8 cellular contexts compared by ENCODE assay signal in genomic region chr11:20388096-20389055, GRCh38. TPM values are rescaled to one million over a fixed set of nuclear protein-coding genes. Genes with fewer than 3 reads are reported as not detected.
A peak's percentile ranks its signal among the peaks of the same experiment; 100 is the strongest.
DNase-seq lines count a peak whose midpoint lies in the region; ATAC-seq and TF ChIP-seq lines count a peak whose summit lies in the region.

No MANE protein-coding gene starts in this region.

- H3K4me3 Mint-ChIP-seq in activated CD4-positive, alpha-beta T cell treated with anti-CD3 and anti-CD28 coated beads for 36 hours, result peak overlapping the region; percentile 98
- peak overlapping the region; percentile 97 for H3K4me3 Mint-ChIP-seq in stimulated activated naive CD8-positive, alpha-beta T cell treated with anti-CD3 and anti-CD28 coated beads, Interleukin-15, Interleukin-2, amounts not matched to agents 100 ng/mL and 50 ng/mL, for 24 hours

- H3K27ac ChIP-seq in HEK293 (ENCODE audit: extremely low read depth, low read depth, low read length) (peak overlapping the region; percentile 54), adrenal gland (peak overlapping the region in 3 of 5 donors; percentile 86 to 95 (median 91))

- no peak for DNase-seq in activated CD4-positive, alpha-beta T cell treated with anti-CD3 and anti-CD28 coated beads for 36 hours
- DNase-seq in activated CD4-positive, alpha-beta T cell treated with anti-CD3 and anti-CD28 coated beads for 48 hours, result no peak
- peak; percentile 52 for DNase-seq in NB4 (ENCODE audit: low read depth)
- DNase-seq in adrenal gland, result peak in 3 of 7 donors; percentile 38 to 63 (median 63)
- peak; percentile 27 for DNase-seq in iPS-NIHi7 (ENCODE audit: extremely low spot score)
- DNase-seq in NCI-H774 (lab: John Stamatoyannopoulos, UW), result no peak

- WGBS in adrenal gland, 4 donors, result 14 to 29% (median 16%) methylated on average over 14 to 25 of the region's 25 CpGs

- H3K27me3 Mint-ChIP-seq in activated CD4-positive, alpha-beta T cell treated with anti-CD3 and anti-CD28 coated beads for 36 hours, result no peaks in the 10 kb centered on the region
- no peaks in the 10 kb centered on the region for H3K27me3 Mint-ChIP-seq in stimulated activated naive CD8-positive, alpha-beta T cell treated with anti-CD3 and anti-CD28 coated beads, Interleukin-15, Interleukin-2, amounts not matched to agents 100 ng/mL and 50 ng/mL, for 24 hours

- H3K27ac Mint-ChIP-seq in activated CD4-positive, alpha-beta T cell treated with anti-CD3 and anti-CD28 coated beads for 36 hours, result peak overlapping the region; percentile 99
- peak overlapping the region; percentile 99 for H3K27ac Mint-ChIP-seq in stimulated activated naive CD8-positive, alpha-beta T cell treated with anti-CD3 and anti-CD28 coated beads, Interleukin-15, Interleukin-2, amounts not matched to agents 100 ng/mL and 50 ng/mL, for 24 hours

- CTCF ChIA-PET in activated CD4-positive, alpha-beta T cell treated with anti-CD3 and anti-CD28 coated beads for 36 hours (lab: Charles Lee), result interaction anchor here (1.0 to 2.0 kb wide), 6 partner anchors 8 to 450 kb away, joined by 3 to 9 read pairs (median 3); no protein-coding TSS in a partner anchor
- CTCF ChIA-PET in HEK293 (lab: Yijun Ruan, JAX), result interaction anchor here (0.6 to 1.8 kb wide), 3 partner anchors 9 to 1018 kb away, joined by 3 to 8 read pairs (median 3); no protein-coding TSS in a partner anchor

- H3K36me3 Mint-ChIP-seq in activated CD4-positive, alpha-beta T cell treated with anti-CD3 and anti-CD28 coated beads for 36 hours (ENCODE audit: low read depth), result peaks cover 31% of the 10 kb centered on the region
- peaks cover 57% of the 10 kb centered on the region for H3K36me3 Mint-ChIP-seq in stimulated activated naive CD8-positive, alpha-beta T cell treated with anti-CD3 and anti-CD28 coated beads, Interleukin-15, Interleukin-2, amounts not matched to agents 100 ng/mL and 50 ng/mL, for 24 hours (ENCODE audit: low read depth)

- TF ChIP-seq POLR2A in NB4 (IDR thresholded peaks at IDR 0.05; ENCODE audit: extremely low read depth, insufficient read length) (no peak), adrenal gland (IDR thresholded peaks at IDR 0.05) (no peak)

- peaks cover 27% of the 10 kb centered on the region for H3K4me1 Mint-ChIP-seq in activated CD4-positive, alpha-beta T cell treated with anti-CD3 and anti-CD28 coated beads for 36 hours
- peaks cover 42% of the 10 kb centered on the region for H3K4me1 Mint-ChIP-seq in stimulated activated naive CD8-positive, alpha-beta T cell treated with anti-CD3 and anti-CD28 coated beads, Interleukin-15, Interleukin-2, amounts not matched to agents 100 ng/mL and 50 ng/mL, for 24 hours (ENCODE audit: low read depth)

- H3K9me3 ChIP-seq in HEK293 (ENCODE audit: control insufficient read depth, insufficient read depth, low read depth, low read length), result no peaks in the 10 kb centered on the region
- H3K9me3 ChIP-seq in adrenal gland (replicated peaks in 1 of 3), result no peaks in the 10 kb centered on the region

- H3K9me3 Mint-ChIP-seq in activated CD4-positive, alpha-beta T cell treated with anti-CD3 and anti-CD28 coated beads for 36 hours (ENCODE audit: low read depth), result no peaks in the 10 kb centered on the region
- H3K9me3 Mint-ChIP-seq in stimulated activated naive CD8-positive, alpha-beta T cell treated with anti-CD3 and anti-CD28 coated beads, Interleukin-15, Interleukin-2, amounts not matched to agents 100 ng/mL and 50 ng/mL, for 24 hours, result no peaks in the 10 kb centered on the region

- intact Hi-C loops in activated CD4-positive, alpha-beta T cell treated with anti-CD3 and anti-CD28 coated beads for 36 hours (cut with DNase I, micrococcal nuclease), result no loop called here
- intact Hi-C loops in adrenal gland (cut with DNase I), result loop anchor here in 1 of 2 donors (10.0 kb wide), 1 partner anchor 56 kb away; no protein-coding TSS in a partner anchor

- H3K36me3 ChIP-seq in HEK293 (ENCODE audit: control insufficient read depth in 2 of 2, insufficient read depth in 1 of 2, low read length in 2 of 2) (peaks cover 3 to 30% of the 10 kb centered on the region in 2 experiments), adrenal gland (replicated peaks in 1 of 2) (peaks cover 0 to 10% of the 10 kb centered on the region in 2 donors)

- POLR2A ChIA-PET in activated CD4-positive, alpha-beta T cell treated with anti-CD3 and anti-CD28 coated beads for 36 hours (lab: Charles Lee), result no interaction called here
- POLR2A ChIA-PET in HEK293 (lab: Yijun Ruan, JAX), result no interaction called here

- TF ChIP-seq CTCF in HEK293 (tag by site-specific recombination; IDR thresholded peaks at IDR 0.05) (no peak), NB4 (IDR thresholded peaks at IDR 0.05; ENCODE audit: low read depth, low read length) (no peak), adrenal gland (IDR thresholded peaks at IDR 0.05) (no peak)

- H3K4me3 ChIP-seq in HEK293 (ENCODE audit: low read depth, low read length) (peak overlapping the region; percentile 96), NB4 (ENCODE audit: low read depth, low read length) (peak overlapping the region; percentile 89), adrenal gland (peak overlapping the region; percentile 36 to 90 (median 72))

- ATAC-seq in activated CD4-positive, alpha-beta T cell treated with anti-CD3 and anti-CD28 coated beads for 36 hours, result peak; percentile 2

- no peaks in the 10 kb centered on the region for H3K27me3 ChIP-seq in adrenal gland

- H3K4me1 ChIP-seq in HEK293 (ENCODE audit: control insufficient read depth, insufficient read depth, low read length) (no peaks in the 10 kb centered on the region), adrenal gland (replicated peaks in 1 of 2) (peaks cover 8 to 11% of the 10 kb centered on the region in 2 donors)

TF ChIP-seq in HEK293, 187 proteins besides CTCF, POLR2A, EP300 and RAD21:
- no peak for TF ChIP-seq ZNF366 (tag by site-specific recombination; conservative IDR thresholded peaks at IDR 0.05)
- no peak for TF ChIP-seq ZNF670 (tag by site-specific recombination; IDR thresholded peaks at IDR 0.05; ENCODE audit: low read depth)
- no peak for TF ChIP-seq HOXC10 (CRISPR knock-in tag; IDR thresholded peaks at IDR 0.05)
- TF ChIP-seq ZNF335 (tag by site-specific recombination; conservative IDR thresholded peaks at IDR 0.05), result peak; percentile 81
- TF ChIP-seq ZBTB20 (tag by site-specific recombination; IDR thresholded peaks at IDR 0.05), result peak; percentile 40
- peak; percentile 72; the same call in 1 of the 2 replicates for TF ChIP-seq ZBTB8A (tag by site-specific recombination; IDR thresholded peaks at IDR 0.05)
- no peak for TF ChIP-seq ZNF138 (tag by site-specific recombination; IDR thresholded peaks at IDR 0.05; ENCODE audit: borderline replicate concordance)
- no peak for TF ChIP-seq ZNF211 (tag by site-specific recombination; IDR thresholded peaks at IDR 0.05; ENCODE audit: low read depth)
- no peak for TF ChIP-seq ZNF426 (tag by site-specific recombination; IDR thresholded peaks at IDR 0.05)
- TF ChIP-seq ZNF266 (tag by site-specific recombination; IDR thresholded peaks at IDR 0.05; ENCODE audit: low read depth), result no peak
- TF ChIP-seq ZNF660 (tag by site-specific recombination; IDR thresholded peaks at IDR 0.05), result peak; percentile 54; the same call in 1 of the 2 replicates
- TF ChIP-seq ZIC2 (tag by site-specific recombination; IDR thresholded peaks at IDR 0.05), result peak; percentile 86
- no peak for TF ChIP-seq ZNF548 (tag by site-specific recombination; IDR thresholded peaks at IDR 0.05)
- TF ChIP-seq PRDM10 (tag by site-specific recombination; IDR thresholded peaks at IDR 0.05), result 0 out of 2 replicates have a peak, but pooled peaks have one; percentile 11
- TF ChIP-seq GLIS1 (tag by site-specific recombination; IDR thresholded peaks at IDR 0.05), result peak; percentile 75
TF ChIP-seq in HEK293: peak in this region for 7.

RNA-seq across cellular contexts. Expression of gene PRMT3, which starts 0.9 kb away (rescaled TPM):
- total RNA-seq in activated CD4-positive, alpha-beta T cell treated with anti-CD3 and anti-CD28 coated beads for 36 hours, result 10 to 100 TPM; 36.5 to 39.0 TPM
- 10 to 100 TPM; 11.4 to 23.4 (median 15.0) TPM for total RNA-seq in adrenal gland
- 10 to 100 TPM in 2 of 3 donors, 1 to 10 TPM in 1; 7.6 to 21.9 (median 10.0) TPM for polyA plus RNA-seq in adrenal gland

RNA-seq across cellular contexts. Expression of gene HTATIP2, which starts 24.9 kb away (rescaled TPM):
- 10 to 100 TPM; 41.4 to 60.4 TPM for total RNA-seq in activated CD4-positive, alpha-beta T cell treated with anti-CD3 and anti-CD28 coated beads for 36 hours
- total RNA-seq in adrenal gland, result 100 to 1,000 TPM in 2 of 8 donors, 10 to 100 TPM in 6; 48.8 to 120 (median 78.9) TPM
- 100 to 1,000 TPM in 1 of 3 donors, 10 to 100 TPM in 2; 33.1 to 156 (median 35.7) TPM for polyA plus RNA-seq in adrenal gland

Comparison
In these comparisons a context has a peak if more than half of its experiments do, and no peak if none do; other contexts are left out.
1. DNase-seq: peak in NB4 (single experiment) and iPS-NIHi7 (single experiment); none in activated CD4-positive, alpha-beta T cell treated with anti-CD3 and anti-CD28 coated beads for 36 hours (single experiment), activated CD4-positive, alpha-beta T cell treated with anti-CD3 and anti-CD28 coated beads for 48 hours (single experiment) and NCI-H774 (single experiment).
2. Peak in every context shown above with its lines, with median percentiles within 50 percentile points of each other: H3K4me3 ChIP-seq.